In genomic region chr10:88989423-88989822, GRCh38 we compare ENCODE assay signal across 9 cellular contexts. TPM values are rescaled to one million over a fixed set of nuclear protein-coding genes. Genes with fewer than 3 reads are reported as not detected.
DNase-seq lines count a peak whose midpoint lies in the region; ATAC-seq and TF ChIP-seq lines count a peak whose summit lies in the region.
"Had no signal": no experiment of that assay in that cellular context is flagged by ENCODE, and none has a peak within 500 bp of the region (broad histone marks: within the 10 kb centered on the region; RNA-seq: fewer than 3 reads in every experiment).

No MANE protein-coding gene starts in this region.

- H3K27ac ChIP-seq in SK-N-MC (no peak overlapping the region), esophagus muscularis mucosa (replicated peaks in 1 of 4) (peak overlapping the region; percentile 93 to 98 (median 97)), sigmoid colon (peak overlapping the region; percentile 87 to 98 (median 93))

- H3K4me1 ChIP-seq in ES-I3 (ENCODE audit: insufficient read depth, low read length) (0 out of 2 replicates have a peak, but pooled peaks cover 13% of the 10 kb centered on the region), esophagus muscularis mucosa (peaks cover 8 to 80% (median 77%) of the 10 kb centered on the region in 4 donors), sigmoid colon (peaks cover 0 to 65% (median 39%) of the 10 kb centered on the region in 4 donors)

- H3K36me3 ChIP-seq in ES-I3 (ENCODE audit: insufficient read depth, low read length) (no peaks in the 10 kb centered on the region; the same call in 1 of the 2 replicates), SK-N-MC (ENCODE audit: insufficient read depth, low read length) (no peaks in the 10 kb centered on the region), esophagus muscularis mucosa (no peaks in the 10 kb centered on the region), sigmoid colon (no peaks in the 10 kb centered on the region)

- intact Hi-C loops in esophagus muscularis mucosa (cut with DNase I) (no loop called here), sigmoid colon (cut with DNase I) (no loop called here)

- TF ChIP-seq CTCF in esophagus muscularis mucosa (IDR thresholded peaks at IDR 0.05) (no peak), sigmoid colon (IDR thresholded peaks at IDR 0.05) (no peak)

- H3K9ac ChIP-seq in ES-I3 (ENCODE audit: low read depth, low read length) (0 out of 2 replicates have a peak overlapping the region, but pooled peaks have one; percentile 87), SK-N-MC (ENCODE audit: insufficient read length) (no peak overlapping the region)

- no peak for DNase-seq in SK-N-MC (ENCODE audit: low read depth, low spot score)
- DNase-seq in esophagus muscularis mucosa (ENCODE audit: extremely low spot score), result no peak
- DNase-seq in sigmoid colon, result no peak
- no peak for DNase-seq in NCI-H526 treated with DMSO at 0.1 percent for 48 hours (lab: John Stamatoyannopoulos, UW)
- no peak for DNase-seq in KG1 (lab: John Stamatoyannopoulos, UW)
- no peak for DNase-seq in H4 (ENCODE audit: low spot score)
- DNase-seq: SHP77 treated with DMSO at 0.1 percent for 48 hours had no signal

- no peak for ATAC-seq in GM19452 (IDR thresholded peaks at IDR 0.05; ENCODE audit: unreplicated experiment)

- TF ChIP-seq POLR2A in esophagus muscularis mucosa (IDR thresholded peaks at IDR 0.05; ENCODE audit: low read depth) (no peak), sigmoid colon (IDR thresholded peaks at IDR 0.05) (no peak)

- H3K4me3 ChIP-seq in SK-N-MC (peak overlapping the region; percentile 85), esophagus muscularis mucosa (peak overlapping the region; percentile 87 to 99 (median 90)), sigmoid colon (peak overlapping the region in 3 of 4 donors; percentile 72 to 88 (median 72))

- WGBS in esophagus muscularis mucosa, result 65% methylated on average over 2 of the region's 2 CpGs
- 48 to 51% methylated on average over 2 of the region's 2 CpGs for WGBS in sigmoid colon, 2 donors

- H3K9me3 ChIP-seq in ES-I3 (ENCODE audit: control insufficient read depth, insufficient read depth, low read length) (no peaks in the 10 kb centered on the region), SK-N-MC (ENCODE audit: low read depth, low read length) (no peaks in the 10 kb centered on the region), esophagus muscularis mucosa (no peaks in the 10 kb centered on the region), sigmoid colon (no peaks in the 10 kb centered on the region)

- no peaks in the 10 kb centered on the region for H3K27me3 ChIP-seq in esophagus muscularis mucosa
- no peaks in the 10 kb centered on the region for H3K27me3 ChIP-seq in sigmoid colon

- TF ChIP-seq EP300 in esophagus muscularis mucosa (IDR thresholded peaks at IDR 0.05) (no peak), sigmoid colon (IDR thresholded peaks at IDR 0.05) (no peak)

RNA-seq across cellular contexts. Expression of gene FAS, which starts 1.2 kb away (rescaled TPM):
- total RNA-seq in esophagus muscularis mucosa (10 to 100 TPM; 16.6 to 27.5 (median 18.7) TPM), sigmoid colon (10 to 100 TPM; 14.3 to 44.6 (median 22.1) TPM)
- 10 to 100 TPM in 2 of 3 donors, 1 to 10 TPM in 1; 7.6 to 18.8 (median 11.4) TPM for polyA plus RNA-seq in sigmoid colon
- total RNA-seq in H4 (2014; rRNA removed; shearing (Covaris generic)), result 30.3 and 30.6 TPM in 2 replicates

RNA-seq across cellular contexts. Expression of gene ACTA2, which starts 36.9 kb away (rescaled TPM):
- total RNA-seq in esophagus muscularis mucosa (1,000 to 10,000 TPM; 6,391 to 8,723 (median 8,539) TPM), sigmoid colon (1,000 to 10,000 TPM; 2,072 to 5,444 (median 3,070) TPM)
- polyA plus RNA-seq in sigmoid colon, result 100 to 1,000 TPM in 1 of 3 donors, 10 to 100 TPM in 2; 43.7 to 237 (median 78.1) TPM
- total RNA-seq in H4 (2014; rRNA removed; shearing (Covaris generic)), result 14.9 and 29.1 TPM in 2 replicates

Comparison
In these comparisons a context has a peak if more than half of its experiments do, and no peak if none do; other contexts are left out.
1. RNA of gene ACTA2, which starts 36.9 kb away (total RNA-seq): 6,391 to 8,723 TPM in esophagus muscularis mucosa and 2,072 to 5,444 TPM in sigmoid colon; 14.9 to 29.1 TPM in H4; every median in the first group is over 10 times any median in the second.
2. Peak in every context shown above with its lines, with median percentiles within 50 percentile points of each other: H3K4me3 ChIP-seq.